In the genomic region with DNA sequence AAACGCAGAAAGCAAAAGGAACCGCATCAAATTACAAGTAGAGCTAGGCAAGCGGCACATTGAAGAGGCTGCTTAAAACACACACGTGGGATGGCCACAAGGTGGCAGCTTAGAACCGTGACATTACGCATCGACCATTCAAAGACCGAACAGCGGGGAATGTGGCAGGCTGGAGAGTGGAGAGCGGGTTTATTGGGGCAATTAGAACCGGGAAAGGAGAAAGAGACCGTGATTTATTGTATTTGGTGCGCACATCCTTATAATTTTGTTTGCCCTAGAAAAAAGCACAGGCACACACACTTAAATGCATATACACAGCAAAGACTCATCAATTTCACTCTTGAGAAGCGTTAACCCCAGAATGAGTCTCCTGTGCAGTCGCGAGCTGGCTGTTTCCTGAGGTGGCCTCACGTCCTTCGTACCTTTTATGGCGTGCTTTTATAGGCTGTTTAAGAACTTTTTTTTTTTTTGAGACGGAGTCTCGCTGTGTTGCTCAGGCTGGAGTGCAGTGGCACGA, we compare ENCODE assay signal across 8 cellular contexts. TPM values are rescaled to one million over a fixed set of nuclear protein-coding genes. Genes with fewer than 3 reads are reported as not detected.
DNase-seq lines count a peak whose midpoint lies in the region; TF ChIP-seq lines count a peak whose summit lies in the region.

No MANE protein-coding gene starts in this region.

- 6% methylated on average over 22 of the region's 22 CpGs for WGBS in thymus

- H4K20me1 ChIP-seq in MM.1S (ENCODE audit: insufficient read depth, low read length), result no peaks in the 10 kb centered on the region

- H3K4me1 ChIP-seq in MM.1S (ENCODE audit: low read length), result no peaks in the 10 kb centered on the region
- H3K4me1 ChIP-seq in thymus (ENCODE audit: control insufficient read depth, insufficient read depth, low read length), result no peaks in the 10 kb centered on the region

- TF ChIP-seq CTCF in MM.1S (IDR thresholded peaks at IDR 0.05; ENCODE audit: low read length) (peak; percentile 81), osteocyte (IDR thresholded peaks at IDR 0.05) (peak; percentile 89)

- CTCF ChIA-PET in HEK293T (lab: Yijun Ruan, JAX), result interaction anchor here (0.5 to 4.3 kb wide), 42 partner anchors 10 to 1446 kb away, joined by 3 to 84 read pairs (median 4); a partner anchor contains a TSS

- DNase-seq in GM04503 (ENCODE audit: low read depth) (peak; percentile 38), HEK293T (ENCODE audit: extremely low spot score) (peak; percentile 97), MM.1S (peak; percentile 81), SIG-M5 (lab: John Stamatoyannopoulos, UW) (peak; percentile 25), foreskin melanocyte (peak; percentile 78), osteocyte (ENCODE audit: extremely low spot score, unreplicated experiment) (peak; percentile 87)
- DNase-seq in activated gamma-delta T cell treated with anti-CD3 and anti-CD28 coated beads, Interleukin-2, amount 50 U/mL, for 16 hours (ENCODE audit: low read depth), result peak; percentile 49

- H3K9me3 Mint-ChIP-seq in osteocyte (ENCODE audit: unreplicated experiment), result no peaks in the 10 kb centered on the region

- H3K9me2 ChIP-seq in MM.1S (replicated peaks; ENCODE audit: insufficient read depth, low read length), result no peaks in the 10 kb centered on the region

- peaks cover 4% of the 10 kb centered on the region for H3K4me1 Mint-ChIP-seq in osteocyte (ENCODE audit: unreplicated experiment)

- H2AFZ ChIP-seq in MM.1S (ENCODE audit: low read length), result peak overlapping the region; percentile 0; the same call in 1 of the 2 replicates

- peak overlapping the region; percentile 31 for H3K4me3 ChIP-seq in MM.1S (ENCODE audit: low read length)
- peak overlapping the region; percentile 21 for H3K4me3 ChIP-seq in thymus (ENCODE audit: low read length)

- no peaks in the 10 kb centered on the region for H3F3A ChIP-seq in MM.1S (ENCODE audit: insufficient read depth, low read length)

- H3K9ac ChIP-seq in MM.1S (ENCODE audit: low read length), result no peak overlapping the region

- POLR2A ChIA-PET in HEK293T (lab: Yijun Ruan, JAX), result interaction anchor here (0.6 to 1.6 kb wide), 3 partner anchors 312 to 394 kb away, joined by 3 to 8 read pairs (median 7); a partner anchor contains a TSS

- H3K27ac Mint-ChIP-seq in osteocyte (ENCODE audit: unreplicated experiment), result no peak overlapping the region

- H3K27me3 Mint-ChIP-seq in osteocyte (ENCODE audit: unreplicated experiment), result peaks cover 10% of the 10 kb centered on the region

- H3K36me3 Mint-ChIP-seq in osteocyte (ENCODE audit: unreplicated experiment), result no peaks in the 10 kb centered on the region

- H3K4me3 Mint-ChIP-seq in osteocyte (ENCODE audit: unreplicated experiment), result peak overlapping the region; percentile 40

- H3K27me3 ChIP-seq in MM.1S (replicated peaks; ENCODE audit: insufficient read depth, low read length) (no peaks in the 10 kb centered on the region), thymus (ENCODE audit: control insufficient read depth, insufficient read depth) (peaks cover 3% of the 10 kb centered on the region)

- H3K27ac ChIP-seq in MM.1S (ENCODE audit: low read length), result no peak overlapping the region
- H3K27ac ChIP-seq in thymus (ENCODE audit: low read depth), result no peak overlapping the region

- H3K9me3 ChIP-seq in MM.1S (replicated peaks; ENCODE audit: insufficient read depth, low read length) (no peaks in the 10 kb centered on the region), thymus (ENCODE audit: control insufficient read depth) (no peaks in the 10 kb centered on the region)

- no peaks in the 10 kb centered on the region for H3K79me2 ChIP-seq in MM.1S (ENCODE audit: low read length)

- H3K36me3 ChIP-seq in MM.1S (replicated peaks; ENCODE audit: insufficient read depth, low read length) (no peaks in the 10 kb centered on the region), thymus (ENCODE audit: control insufficient read depth, insufficient read depth) (no peaks in the 10 kb centered on the region)

- H3K4me2 ChIP-seq in MM.1S (ENCODE audit: low read depth, low read length), result peak overlapping the region; percentile 64

TF ChIP-seq in HEK293T, 16 proteins besides CTCF, POLR2A, EP300 and RAD21:
- TF ChIP-seq FOXA1 (IDR thresholded peaks at IDR 0.05), result no peak
- TF ChIP-seq SUZ12 (IDR thresholded peaks at IDR 0.05), result no peak
- TF ChIP-seq L3MBTL2 (conservative IDR thresholded peaks at IDR 0.05), result peak; percentile 59; the same call in 1 of the 2 replicates
- peak; percentile 5; the same call in 1 of the 2 replicates for TF ChIP-seq ARNT (IDR thresholded peaks at IDR 0.05)
- TF ChIP-seq FOXM1 (IDR thresholded peaks at IDR 0.05; ENCODE audit: borderline replicate concordance), result no peak
- TF ChIP-seq, protein P1, sequence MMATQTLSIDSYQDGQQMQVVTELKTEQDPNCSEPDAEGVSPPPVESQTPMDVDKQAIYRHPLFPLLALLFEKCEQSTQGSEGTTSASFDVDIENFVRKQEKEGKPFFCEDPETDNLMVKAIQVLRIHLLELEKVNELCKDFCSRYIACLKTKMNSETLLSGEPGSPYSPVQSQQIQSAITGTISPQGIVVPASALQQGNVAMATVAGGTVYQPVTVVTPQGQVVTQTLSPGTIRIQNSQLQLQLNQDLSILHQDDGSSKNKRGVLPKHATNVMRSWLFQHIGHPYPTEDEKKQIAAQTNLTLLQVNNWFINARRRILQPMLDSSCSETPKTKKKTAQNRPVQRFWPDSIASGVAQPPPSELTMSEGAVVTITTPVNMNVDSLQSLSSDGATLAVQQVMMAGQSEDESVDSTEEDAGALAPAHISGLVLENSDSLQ (IDR thresholded peaks at IDR 0.05), result peak; percentile 96
- peak; percentile 99 for TF ChIP-seq ZNF384 (IDR thresholded peaks at IDR 0.05)
- peak; percentile 88 for TF ChIP-seq CTBP1 (IDR thresholded peaks at IDR 0.05; ENCODE audit: borderline replicate concordance)

RNA-seq across cellular contexts. Expression of a gene that starts 31.7 kb away (rescaled TPM):
- not detected in 2 replicates for total RNA-seq in osteocyte
- 0.11 TPM for polyA plus RNA-seq in thymus

Comparison
In these comparisons a context has a peak if more than half of its experiments do, and no peak if none do; other contexts are left out.
1. DNase-seq: peak in every context shown above with its lines; median percentile 97 in HEK293T; 87 in osteocyte; 81 in MM.1S; 78 in foreskin melanocyte; 49 in activated gamma-delta T cell treated with anti-CD3 and anti-CD28 coated beads, Interleukin-2, amount 50 U/mL, for 16 hours; 38 in GM04503; 25 in SIG-M5.